12 cellular contexts compared by ENCODE assay signal in genomic region chr13:44474122-44474910, GRCh38.
A peak's percentile ranks its signal among the peaks of the same experiment; 100 is the strongest.
DNase-seq lines count a peak whose midpoint lies in the region; ATAC-seq, FAIRE-seq and TF ChIP-seq lines count a peak whose summit lies in the region.
"Had no signal": no experiment of that assay in that cellular context is flagged by ENCODE, and none has a peak within 500 bp of the region (broad histone marks: within the 10 kb centered on the region; RNA-seq: fewer than 3 reads in every experiment).

No MANE protein-coding gene starts in this region.

- TF ChIP-seq CTCF in endodermal cell (conservative IDR thresholded peaks at IDR 0.05) (peak; percentile 40), pancreas (IDR thresholded peaks at IDR 0.05) (no peak)

- POLR2A ChIA-PET in naive thymus-derived CD4-positive, alpha-beta T cell (lab: Charles Lee), result no interaction called here

- in situ Hi-C loops in G401 (cut with HindIII; ENCODE audit: low sequenced_read_pairs), result no loop called here

- no peak overlapping the region for H3K27ac Mint-ChIP-seq in endodermal cell
- no peak overlapping the region for H3K27ac Mint-ChIP-seq in naive thymus-derived CD4-positive, alpha-beta T cell
- H3K27ac Mint-ChIP-seq in activated naive CD8-positive, alpha-beta T cell treated with anti-CD3 and anti-CD28 coated beads for 36 hours, result no peak overlapping the region

- no peak overlapping the region for H3K27ac ChIP-seq in endodermal cell (ENCODE audit: low read depth, low read length)
- H3K27ac ChIP-seq in pancreas, result no peak overlapping the region
- no peak overlapping the region for H3K27ac ChIP-seq in naive thymus-derived CD4-positive, alpha-beta T cell (ENCODE audit: low read depth, low read length)

- 89 to 91% methylated on average over 3 of the region's 4 CpGs for WGBS in endodermal cell (ENCODE audit: insufficient coverage in 1 of 2, insufficient read length in 1 of 2), 2 experiments
- 82% methylated on average over 4 of the region's 4 CpGs for WGBS in pancreas, 2 donors

- no peak for FAIRE-seq in pancreas (lab: Jason Lieb, UNC)

- H3K4me3 ChIP-seq in endodermal cell (ENCODE audit: low read length) (no peak overlapping the region), pancreas (no peak overlapping the region)
- H3K4me3 ChIP-seq in naive thymus-derived CD4-positive, alpha-beta T cell (ENCODE audit: low read length), result no peak overlapping the region
- H3K4me3 ChIP-seq: Peyer's patch had no signal

- no peaks in the 10 kb centered on the region for H3K9me3 Mint-ChIP-seq in endodermal cell
- H3K9me3 Mint-ChIP-seq in naive thymus-derived CD4-positive, alpha-beta T cell, result no peaks in the 10 kb centered on the region
- H3K9me3 Mint-ChIP-seq in activated naive CD8-positive, alpha-beta T cell treated with anti-CD3 and anti-CD28 coated beads for 36 hours, result no peaks in the 10 kb centered on the region

- peak in 3 of 4 donors; percentile 57 to 62 (median 58) for ATAC-seq in pancreas
- no peak for ATAC-seq in naive thymus-derived CD4-positive, alpha-beta T cell

- no peaks in the 10 kb centered on the region for H3K9me3 ChIP-seq in endodermal cell (ENCODE audit: control insufficient read depth, low read length)
- H3K9me3 ChIP-seq in pancreas, result no peaks in the 10 kb centered on the region
- H3K9me3 ChIP-seq in naive thymus-derived CD4-positive, alpha-beta T cell (ENCODE audit: control insufficient read depth in 2 of 3, low read length in 3 of 3), result no peaks in the 10 kb centered on the region
- H3K9me3 ChIP-seq: Peyer's patch had no signal

- DNase-seq in G401 (ENCODE audit: low spot score) (peak; percentile 37), M059J (ENCODE audit: low read depth) (peak; percentile 43), endodermal cell (no peak), pancreas (no peak), epidermal melanocyte (ENCODE audit: insufficient read length, low spot score) (no peak), COR-L47 (lab: John Stamatoyannopoulos, UW) (no peak)
- DNase-seq in naive thymus-derived CD4-positive, alpha-beta T cell, result no peak
- no peak for DNase-seq in activated naive CD8-positive, alpha-beta T cell treated with anti-CD3 and anti-CD28 coated beads for 36 hours
- DNase-seq: activated CD8-positive, alpha-beta memory T cell treated with anti-CD3 and anti-CD28 coated beads, Interleukin-2, amount 50 U/mL, for 4 hours; DND-41; KBM-7; Peyer's patch had no signal

- H3K4me1 ChIP-seq in endodermal cell (ENCODE audit: control insufficient read depth, insufficient read depth, low read length) (no peaks in the 10 kb centered on the region), pancreas (no peaks in the 10 kb centered on the region)
- no peaks in the 10 kb centered on the region for H3K4me1 ChIP-seq in naive thymus-derived CD4-positive, alpha-beta T cell (ENCODE audit: control insufficient read depth in 2 of 2, insufficient read depth in 2 of 2, low read length in 2 of 2)

- no peaks in the 10 kb centered on the region for H3K36me3 ChIP-seq in endodermal cell (ENCODE audit: control insufficient read depth, insufficient read depth, low read length)
- no peaks in the 10 kb centered on the region for H3K36me3 ChIP-seq in pancreas
- H3K36me3 ChIP-seq in naive thymus-derived CD4-positive, alpha-beta T cell (ENCODE audit: control insufficient read depth in 2 of 3, insufficient read depth in 3 of 3, low read length in 3 of 3), result no peaks in the 10 kb centered on the region
- H3K36me3 ChIP-seq: Peyer's patch had no signal

- intact Hi-C loops in pancreas (cut with DNase I), result no loop called here
- intact Hi-C loops in naive thymus-derived CD4-positive, alpha-beta T cell (cut with micrococcal nuclease), result no loop called here

- no peak overlapping the region for H3K4me3 Mint-ChIP-seq in endodermal cell
- H3K4me3 Mint-ChIP-seq in naive thymus-derived CD4-positive, alpha-beta T cell, result no peak overlapping the region
- no peak overlapping the region for H3K4me3 Mint-ChIP-seq in activated naive CD8-positive, alpha-beta T cell treated with anti-CD3 and anti-CD28 coated beads for 36 hours

- peaks cover 12% of the 10 kb centered on the region for H3K36me3 Mint-ChIP-seq in endodermal cell (ENCODE audit: low read depth)
- H3K36me3 Mint-ChIP-seq in naive thymus-derived CD4-positive, alpha-beta T cell, result no peaks in the 10 kb centered on the region
- H3K36me3 Mint-ChIP-seq in activated naive CD8-positive, alpha-beta T cell treated with anti-CD3 and anti-CD28 coated beads for 36 hours, result no peaks in the 10 kb centered on the region

- CTCF ChIA-PET in naive thymus-derived CD4-positive, alpha-beta T cell (lab: Charles Lee), result interaction anchor here (0.9 to 1.4 kb wide), 3 partner anchors 8 to 563 kb away, joined by 4 to 7 read pairs (median 4); no protein-coding TSS in a partner anchor

- H3K4me1 Mint-ChIP-seq in endodermal cell, result peaks cover 13% of the 10 kb centered on the region
- peaks cover 0 to 5% (median 0%) of the 10 kb centered on the region in 7 donors for H3K4me1 Mint-ChIP-seq in naive thymus-derived CD4-positive, alpha-beta T cell
- H3K4me1 Mint-ChIP-seq in activated naive CD8-positive, alpha-beta T cell treated with anti-CD3 and anti-CD28 coated beads for 36 hours, result no peaks in the 10 kb centered on the region

- H3K27me3 ChIP-seq in endodermal cell (ENCODE audit: control insufficient read depth, insufficient read depth, low read length, poor library complexity, severe bottlenecking) (no peaks in the 10 kb centered on the region), pancreas (no peaks in the 10 kb centered on the region)
- H3K27me3 ChIP-seq in naive thymus-derived CD4-positive, alpha-beta T cell (ENCODE audit: control insufficient read depth in 2 of 2, insufficient read depth in 2 of 2, low read length in 2 of 2), result no peaks in the 10 kb centered on the region
- H3K27me3 ChIP-seq: Peyer's patch had no signal

- H3K9ac ChIP-seq in endodermal cell (ENCODE audit: extremely low read depth, low read length, poor library complexity, severe bottlenecking), result no peak overlapping the region

- H3K27me3 Mint-ChIP-seq in endodermal cell (ENCODE audit: insufficient read depth), result no peaks in the 10 kb centered on the region
- peaks cover 0 to 9% (median 0%) of the 10 kb centered on the region in 5 donors for H3K27me3 Mint-ChIP-seq in naive thymus-derived CD4-positive, alpha-beta T cell
- no peaks in the 10 kb centered on the region for H3K27me3 Mint-ChIP-seq in activated naive CD8-positive, alpha-beta T cell treated with anti-CD3 and anti-CD28 coated beads for 36 hours

Comparison
In these comparisons a context has a peak if more than half of its experiments do, and no peak if none do; other contexts are left out.
1. DNase-seq: peak in G401 (single experiment) and M059J (single experiment); none in endodermal cell (single experiment), pancreas (0 of 6), epidermal melanocyte (single experiment), naive thymus-derived CD4-positive, alpha-beta T cell (0 of 9), activated naive CD8-positive, alpha-beta T cell treated with anti-CD3 and anti-CD28 coated beads for 36 hours (single experiment) and COR-L47 (single experiment).